Comparison of ENCODE assay signal across 21 cellular contexts in the genomic region with DNA sequence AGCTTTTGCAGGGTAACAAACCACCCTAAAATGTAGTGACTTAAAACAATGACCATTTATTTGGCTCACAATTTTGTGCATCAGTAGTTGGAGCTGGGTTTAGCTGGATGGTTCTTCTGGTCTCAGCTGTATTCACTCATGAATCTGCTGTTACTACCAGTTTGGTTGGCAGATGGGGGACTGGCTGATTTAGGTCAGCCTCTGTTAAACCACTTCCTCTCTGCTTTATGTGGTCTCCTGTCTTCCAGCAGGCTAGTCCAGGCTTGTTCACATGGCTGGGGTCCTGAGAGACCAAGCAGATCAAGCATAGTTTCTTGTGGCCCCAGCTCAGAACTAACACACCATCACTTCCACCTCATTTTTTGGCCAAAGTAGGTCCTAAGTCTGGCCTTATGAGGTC.
DNase-seq lines count a peak whose midpoint lies in the region; ATAC-seq lines count a peak whose summit lies in the region.
"Had no signal": no experiment of that assay in that cellular context is flagged by ENCODE, and none has a peak within 500 bp of the region (broad histone marks: within the 10 kb centered on the region; RNA-seq: fewer than 3 reads in every experiment).

No MANE protein-coding gene starts in this region.

- no peaks in the 10 kb centered on the region for H3K27me3 ChIP-seq in BLaER1 treated with 17β-estradiol and CSF1 and Interleukin-3, amounts not matched to agents 10 nM and 100 nM
- H3K27me3 ChIP-seq: MG63, SJSA1 had no signal

- DNase-seq in KBM-7 (peak; percentile 11), MV-4-11 (lab: John Stamatoyannopoulos, UW) (peak; percentile 89), UCSD-AML1 (lab: John Stamatoyannopoulos, UW; ENCODE audit: unreplicated experiment) (peak; percentile 21), NCI-H2196 (lab: John Stamatoyannopoulos, UW; ENCODE audit: unreplicated experiment) (no peak), NAMALWA (ENCODE audit: low spot score) (no peak)
- DNase-seq: CD4-positive, CD25-positive, alpha-beta regulatory T cell; HCEC 1CT; Kasumi-1; MG63; NCI-H1417; NCI-H1694 treated with DMSO at 0.1 percent for 48 hours; NCI-H2081 treated with DMSO at 0.1 percent for 48 hours; NCI-H2171 treated with DMSO at 0.1 percent for 48 hours; NCI-H446; NCI-H526 had no signal

- peak overlapping the region in 9 of 11 experiments; percentile 22 to 50 (median 34); a peak in 15 of 22 replicates for H3K4me2 ChIP-seq in BLaER1 treated with 17β-estradiol and CSF1 and Interleukin-3, amounts not matched to agents 10 nM and 100 nM
- H3K4me2 ChIP-seq: A549, GM23338 had no signal

- H4K20me1 ChIP-seq in BLaER1 treated with 17β-estradiol and CSF1 and Interleukin-3, amounts not matched to agents 10 nM and 100 nM, result no peaks in the 10 kb centered on the region

- no peak overlapping the region for H3K4me3 ChIP-seq in BLaER1 treated with 17β-estradiol and CSF1 and Interleukin-3, amounts not matched to agents 10 nM and 100 nM
- H3K4me3 ChIP-seq: A549, GM23338, MG63, SJSA1 had no signal

- in situ Hi-C loops in KBM-7 (cut with MboI; ENCODE audit: low pct_unique_long_range_greater_than_20kb, low sequenced_read_pairs), result no loop called here

- peak overlapping the region in 7 of 11 experiments; percentile 7 to 53 (median 36); a peak in 8 of 22 replicates for H3K27ac ChIP-seq in BLaER1 treated with 17β-estradiol and CSF1 and Interleukin-3, amounts not matched to agents 10 nM and 100 nM
- H3K27ac ChIP-seq: SJSA1 had no signal

- H3K9me3 ChIP-seq in BLaER1 treated with 17β-estradiol and CSF1 and Interleukin-3, amounts not matched to agents 10 nM and 100 nM (replicated peaks in 1 of 11), result peaks cover 15 to 39% (median 27%) of the 10 kb centered on the region in 11 experiments; a peak in 20 of 22 replicates
- H3K9me3 ChIP-seq: A549, MG63, SJSA1 had no signal

- no peak for ATAC-seq in GM18502 (IDR thresholded peaks at IDR 0.05; ENCODE audit: poor library complexity, unreplicated experiment)
- no peak for ATAC-seq in HG03025 (IDR thresholded peaks at IDR 0.05; ENCODE audit: low FRiP score, unreplicated experiment)
- ATAC-seq: A549, GM23338 had no signal

- peaks cover 0 to 15% (median 9%) of the 10 kb centered on the region in 10 experiments; a peak in 17 of 20 replicates for H3K4me1 ChIP-seq in BLaER1 treated with 17β-estradiol and CSF1 and Interleukin-3, amounts not matched to agents 10 nM and 100 nM
- H3K4me1 ChIP-seq: A549, SJSA1 had no signal

- no peak overlapping the region for H3K9ac ChIP-seq in BLaER1 treated with 17β-estradiol and CSF1 and Interleukin-3, amounts not matched to agents 10 nM and 100 nM

- H3K36me3 ChIP-seq in BLaER1 treated with 17β-estradiol and CSF1 and Interleukin-3, amounts not matched to agents 10 nM and 100 nM, result 0 out of 22 replicates have a peak, but pooled peaks cover 0 to 6% (median 0%) of the 10 kb centered on the region in 11 experiments
- H3K36me3 ChIP-seq: MG63 had no signal

Comparison
In these comparisons a context has a peak if more than half of its experiments do, and no peak if none do; other contexts are left out.
1. DNase-seq: peak in KBM-7 (single experiment), MV-4-11 (single experiment) and UCSD-AML1 (single experiment); none in NCI-H2196 (single experiment) and NAMALWA (single experiment).